In genomic region chr2:226680674-226681073, GRCh38 we compare ENCODE assay signal across 38 cellular contexts.
"Had no signal": no experiment of that assay in that cellular context is flagged by ENCODE, and none has a peak within 500 bp of the region (broad histone marks: within the 10 kb centered on the region; RNA-seq: fewer than 3 reads in every experiment).

No MANE protein-coding gene starts in this region.

- H3K27ac ChIP-seq: adrenal gland, body of pancreas, brain microvascular endothelial cell, breast epithelium, VCaP had no signal

- H3K9me3 Mint-ChIP-seq: activated B cell treated with CpG ODN at 0.5 μM for 24 hours; activated CD4-positive, alpha-beta memory T cell treated with anti-CD3 and anti-CD28 coated beads for 36 hours; activated CD4-positive, alpha-beta T cell treated with anti-CD3 and anti-CD28 coated beads, Interleukin-2, amount 10 ng/mL, durations not matched to agents 24 days and 14 days; activated CD8-positive, alpha-beta T cell treated with anti-CD3 and anti-CD28 coated beads for 36 hours; activated naive CD4-positive, alpha-beta T cell treated with anti-CD3 and anti-CD28 coated beads for 36 hours; activated naive CD4-positive, alpha-beta T cell treated with anti-CD3 and anti-CD28 coated beads, Interleukin-2, amount 50 U/mL, for 72 hours; activated naive CD8-positive, alpha-beta T cell treated with anti-CD3 and anti-CD28 coated beads for 36 hours; activated T-cell treated with anti-CD3 and anti-CD28 coated beads, Interleukin-2, amount 50 U/mL, for 4 hours; activated T-cell treated with anti-CD3 and anti-CD28 coated beads, Interleukin-2, amount 50 U/mL, for 72 hours; activated T-helper 1 cell treated with anti-CD3 and anti-CD28 coated beads, Interleukin-12 subunit alpha, Interleukin-12 subunit beta, Interleukin-2, Interleukin-4 antibody, amounts not matched to agents 30 ng/mL and 10 ng/mL and 1 ng/mL, durations not matched to agents 14 hours and 24 hours and 36 hours; activated T-helper 17 cell treated with anti-CD3 and anti-CD28 coated beads, Interleukin-2, amount 50 U/mL, for 72 hours; T-helper 1 cell treated with Interleukin-12 subunit alpha and Interleukin-12 subunit beta and Interleukin-4 antibody, amounts not matched to agents 30 μg/mL and 1 μg/mL, for 36 hours; T-helper 2 cell treated with Interferon-gamma antibody and Interleukin-4, amounts not matched to agents 5 μg/mL and 100 μg/mL, for 36 hours had no signal

- DNase-seq: activated B cell treated with CpG ODN at 0.5 μM for 24 hours; activated CD4-positive, alpha-beta memory T cell treated with anti-CD3 and anti-CD28 coated beads for 36 hours; activated CD4-positive, alpha-beta T cell treated with anti-CD3 and anti-CD28 coated beads for 4 hours; activated CD4-positive, alpha-beta T cell treated with anti-CD3 and anti-CD28 coated beads, Interleukin-2, amount 10 ng/mL, durations not matched to agents 24 days and 14 days; activated CD4-positive, alpha-beta T cell treated with anti-CD3 and anti-CD28 coated beads, Interleukin-2, amount 50 U/mL, for 1 hour; activated CD4-positive, alpha-beta T cell treated with anti-CD3 and anti-CD28 coated beads, Interleukin-2, amount 50 U/mL, for 4 hours; activated CD4-positive, CD25-positive, alpha-beta regulatory T cell treated with anti-CD3 and anti-CD28 coated beads, Interleukin-2, amount 50 U/mL, for 72 hours; activated CD8-positive, alpha-beta memory T cell treated with anti-CD3 and anti-CD28 coated beads, Interleukin-2, amount 50 U/mL, for 4 hours; activated CD8-positive, alpha-beta T cell treated with anti-CD3 and anti-CD28 coated beads for 36 hours; activated effector memory CD4-positive, alpha-beta T cell treated with anti-CD3 and anti-CD28 coated beads, Interleukin-2, amount 50 U/mL, for 16 hours; activated gamma-delta T cell treated with Interleukin-2 at 50 U/mL for 16 hours; activated naive CD4-positive, alpha-beta T cell; activated naive CD4-positive, alpha-beta T cell treated with anti-CD3 and anti-CD28 coated beads for 36 hours; activated naive CD4-positive, alpha-beta T cell treated with anti-CD3 and anti-CD28 coated beads, Interleukin-2, amount 50 U/mL, for 16 hours; activated naive CD8-positive, alpha-beta T cell treated with anti-CD3 and anti-CD28 coated beads for 36 hours; activated T-cell treated with anti-CD3 and anti-CD28 coated beads for 4 hours; activated T-cell treated with anti-CD3 and anti-CD28 coated beads, Interleukin-2, amount 50 U/mL, for 1 hour; activated T-cell treated with anti-CD3 and anti-CD28 coated beads, Interleukin-2, amount 50 U/mL, for 4 hours; activated T-cell treated with anti-CD3 and anti-CD28 coated beads, Interleukin-2, amount 50 U/mL, for 72 hours; adrenal gland; amniotic stem cell; aorta; body of pancreas; brain microvascular endothelial cell; central memory CD4-positive, alpha-beta T cell; SW 1271; T-helper 1 cell; T-helper 2 cell; T-helper 9 cell had no signal

- H3K36me3 Mint-ChIP-seq: activated CD4-positive, alpha-beta memory T cell treated with anti-CD3 and anti-CD28 coated beads for 36 hours; activated naive CD4-positive, alpha-beta T cell treated with anti-CD3 and anti-CD28 coated beads, Interleukin-2, amount 50 U/mL, for 72 hours; activated naive CD8-positive, alpha-beta T cell treated with anti-CD3 and anti-CD28 coated beads for 36 hours had no signal

- H3K4me1 ChIP-seq: adrenal gland, body of pancreas, breast epithelium had no signal

- H3K27me3 ChIP-seq: adrenal gland, body of pancreas, brain microvascular endothelial cell, breast epithelium had no signal

- ATAC-seq: activated CD8-positive, alpha-beta T cell treated with anti-CD3 and anti-CD28 coated beads for 36 hours; activated naive CD4-positive, alpha-beta T cell treated with anti-CD3 and anti-CD28 coated beads, Interleukin-2, amount 50 U/mL, for 72 hours; activated T-cell treated with anti-CD3 and anti-CD28 coated beads, Interleukin-2, amount 50 U/mL, for 4 hours; activated T-cell treated with anti-CD3 and anti-CD28 coated beads, Interleukin-2, amount 50 U/mL, for 72 hours; activated T-helper 17 cell treated with anti-CD3 and anti-CD28 coated beads, Interleukin-2, amount 50 U/mL, for 72 hours; body of pancreas had no signal

- H3K4me3 Mint-ChIP-seq: activated B cell treated with CpG ODN at 0.5 μM for 24 hours; activated CD4-positive, alpha-beta memory T cell treated with anti-CD3 and anti-CD28 coated beads for 36 hours; activated CD4-positive, alpha-beta T cell treated with anti-CD3 and anti-CD28 coated beads, Interleukin-2, amount 10 ng/mL, durations not matched to agents 24 days and 14 days; activated CD8-positive, alpha-beta T cell treated with anti-CD3 and anti-CD28 coated beads for 36 hours; activated naive CD4-positive, alpha-beta T cell treated with anti-CD3 and anti-CD28 coated beads for 36 hours; activated naive CD8-positive, alpha-beta T cell treated with anti-CD3 and anti-CD28 coated beads for 36 hours; activated T-cell treated with anti-CD3 and anti-CD28 coated beads, Interleukin-2, amount 50 U/mL, for 4 hours; activated T-cell treated with anti-CD3 and anti-CD28 coated beads, Interleukin-2, amount 50 U/mL, for 72 hours; activated T-helper 1 cell treated with anti-CD3 and anti-CD28 coated beads, Interleukin-12 subunit alpha, Interleukin-12 subunit beta, Interleukin-2, Interleukin-4 antibody, amounts not matched to agents 30 ng/mL and 10 ng/mL and 1 ng/mL, durations not matched to agents 14 hours and 24 hours and 36 hours; activated T-helper 17 cell treated with anti-CD3 and anti-CD28 coated beads, Interleukin-2, amount 50 U/mL, for 72 hours; T-helper 1 cell treated with Interleukin-12 subunit alpha and Interleukin-12 subunit beta and Interleukin-4 antibody, amounts not matched to agents 30 μg/mL and 1 μg/mL, for 36 hours; T-helper 2 cell treated with Interferon-gamma antibody and Interleukin-4, amounts not matched to agents 5 μg/mL and 100 μg/mL, for 36 hours had no signal

- H3K4me1 Mint-ChIP-seq: activated B cell treated with CpG ODN at 0.5 μM for 24 hours; activated naive CD8-positive, alpha-beta T cell treated with anti-CD3 and anti-CD28 coated beads for 36 hours had no signal

- H3K9me3 ChIP-seq: adrenal gland, body of pancreas, breast epithelium had no signal

- H3K36me3 ChIP-seq: adrenal gland, brain microvascular endothelial cell, breast epithelium had no signal

- FAIRE-seq: astrocyte, TTC549 had no signal

- H3K4me3 ChIP-seq: adrenal gland, body of pancreas, breast epithelium had no signal

- H3K27me3 Mint-ChIP-seq: activated B cell treated with CpG ODN at 0.5 μM for 24 hours had no signal

- H3K27ac Mint-ChIP-seq: activated B cell treated with CpG ODN at 0.5 μM for 24 hours; activated CD4-positive, alpha-beta memory T cell treated with anti-CD3 and anti-CD28 coated beads for 36 hours; activated CD4-positive, alpha-beta T cell treated with anti-CD3 and anti-CD28 coated beads, Interleukin-2, amount 10 ng/mL, durations not matched to agents 24 days and 14 days; activated CD8-positive, alpha-beta T cell treated with anti-CD3 and anti-CD28 coated beads for 36 hours; activated naive CD4-positive, alpha-beta T cell treated with anti-CD3 and anti-CD28 coated beads for 36 hours; activated naive CD4-positive, alpha-beta T cell treated with anti-CD3 and anti-CD28 coated beads, Interleukin-2, amount 50 U/mL, for 72 hours; activated naive CD8-positive, alpha-beta T cell treated with anti-CD3 and anti-CD28 coated beads for 36 hours; activated T-cell treated with anti-CD3 and anti-CD28 coated beads, Interleukin-2, amount 50 U/mL, for 72 hours; activated T-helper 1 cell treated with anti-CD3 and anti-CD28 coated beads, Interleukin-12 subunit alpha, Interleukin-12 subunit beta, Interleukin-2, Interleukin-4 antibody, amounts not matched to agents 30 ng/mL and 10 ng/mL and 1 ng/mL, durations not matched to agents 14 hours and 24 hours and 36 hours; activated T-helper 17 cell treated with anti-CD3 and anti-CD28 coated beads, Interleukin-2, amount 50 U/mL, for 72 hours; T-helper 1 cell treated with Interleukin-12 subunit alpha and Interleukin-12 subunit beta and Interleukin-4 antibody, amounts not matched to agents 30 μg/mL and 1 μg/mL, for 36 hours; T-helper 2 cell treated with Interferon-gamma antibody and Interleukin-4, amounts not matched to agents 5 μg/mL and 100 μg/mL, for 36 hours had no signal
